ENCODE assay signal across 10 cellular contexts in genomic region chr20:63574829-63575720, GRCh38. TPM values are rescaled to one million over a fixed set of nuclear protein-coding genes. Genes with fewer than 3 reads are reported as not detected.
DNase-seq lines count a peak whose midpoint lies in the region; ATAC-seq and TF ChIP-seq lines count a peak whose summit lies in the region.
"Had no signal": no experiment of that assay in that cellular context is flagged by ENCODE, and none has a peak within 500 bp of the region (broad histone marks: within the 10 kb centered on the region; RNA-seq: fewer than 3 reads in every experiment).

No MANE protein-coding gene starts in this region.

- CTCF ChIA-PET in SK-N-SH (lab: Yijun Ruan, JAX) = interaction anchor here (0.7 kb wide), 1 partner anchor 265 kb away, joined by 3 read pairs; no protein-coding TSS in a partner anchor
- CTCF ChIA-PET in OCI-LY7 (lab: Charles Lee; ENCODE audit: unreplicated experiment) = interaction anchor here (0.6 kb wide), 1 partner anchor 67 kb away, joined by 6 read pairs; no protein-coding TSS in a partner anchor

- ATAC-seq in SK-N-SH treated with all-trans-retinoic acid at 6 μM for 48 hours = no peak

- H3K79me2 ChIP-seq in SK-N-SH (ENCODE audit: insufficient read depth) = peaks cover 8% of the 10 kb centered on the region; the same call in 1 of the 2 replicates
- H3K79me2 ChIP-seq in OCI-LY7 (ENCODE audit: insufficient read depth, low read depth, low read length) = no peaks in the 10 kb centered on the region

- TF ChIP-seq RAD21 in SK-N-SH (IDR thresholded peaks at IDR 0.05; ENCODE audit: low read length) = no peak

- DNase-seq in SK-N-SH = no peak
- no peak for DNase-seq in OCI-LY7 (ENCODE audit: low spot score)
- DNase-seq in fibroblast of peridontal ligament (ENCODE audit: extremely low read depth) = peak; percentile 41
- no peak for DNase-seq in NCI-H345 (lab: John Stamatoyannopoulos, UW)
- DNase-seq in NCI-H1092 (lab: John Stamatoyannopoulos, UW) = no peak
- DNase-seq in activated CD4-positive, CD25-positive, alpha-beta regulatory T cell (lab: John Stamatoyannopoulos, UW) = no peak

- H3K4me2 ChIP-seq in SK-N-SH = no peak overlapping the region; the same call in 1 of the 2 replicates
- H3K4me2 ChIP-seq in OCI-LY7 (ENCODE audit: low read length) = peak overlapping the region; percentile 66; the same call in 1 of the 2 replicates
- peak overlapping the region; percentile 82 for H3K4me2 ChIP-seq in skeletal muscle satellite cell (ENCODE audit: low read length)

- no peaks in the 10 kb centered on the region for H3K27me3 ChIP-seq in SK-N-SH (ENCODE audit: insufficient read depth)
- peaks cover 11% of the 10 kb centered on the region for H3K27me3 ChIP-seq in skeletal muscle satellite cell (ENCODE audit: control insufficient read depth, insufficient read depth, low read length)
- H3K27me3 ChIP-seq: cardiac muscle cell had no signal

- intact Hi-C loops in OCI-LY7 (cut with micrococcal nuclease; ENCODE audit: unreplicated experiment) = no loop called here

- TF ChIP-seq EP300 in SK-N-SH (IDR thresholded peaks at IDR 0.05; ENCODE audit: borderline replicate concordance in 1 of 2, low read depth in 1 of 2, low read length in 1 of 2) = no peak

- TF ChIP-seq CTCF in SK-N-SH (IDR thresholded peaks at IDR 0.05) (no peak), OCI-LY7 (conservative IDR thresholded peaks at IDR 0.05; ENCODE audit: low read length) (no peak)

- BruUV-seq in OCI-LY7 (replicated peaks; lab: Mats Ljungman, UMichigan) = no TSS peak

- H4K20me1 ChIP-seq in SK-N-SH (ENCODE audit: insufficient read depth) (no peaks in the 10 kb centered on the region), OCI-LY7 (ENCODE audit: insufficient read depth, low read length) (no peaks in the 10 kb centered on the region)

- H3K4me1 ChIP-seq in SK-N-SH (ENCODE audit: control insufficient read depth in 1 of 2, insufficient read depth in 2 of 2, low read depth in 1 of 2, low read length in 1 of 2) (peaks cover 3 to 28% of the 10 kb centered on the region in 2 experiments; a peak in 2 of 4 replicates), OCI-LY7 (ENCODE audit: insufficient read depth, low read length, poor library complexity, severe bottlenecking) (peaks cover 6% of the 10 kb centered on the region), skeletal muscle satellite cell (ENCODE audit: control insufficient read depth, insufficient read depth, low read length) (peaks cover 25% of the 10 kb centered on the region)

- H3K9me2 ChIP-seq in SK-N-SH (no peaks in the 10 kb centered on the region), OCI-LY7 (ENCODE audit: insufficient read depth, low read length) (no peaks in the 10 kb centered on the region)

- POLR2A ChIA-PET in SK-N-SH (lab: Yijun Ruan, JAX) (no interaction called here), OCI-LY7 (lab: Charles Lee) (interaction anchor here (0.5 kb wide), 2 partner anchors 59 to 210 kb away, joined by 3 read pairs; no protein-coding TSS in a partner anchor)

- peaks cover 0 to 6% of the 10 kb centered on the region in 2 experiments for H3K36me3 ChIP-seq in SK-N-SH (replicated peaks in 1 of 2; ENCODE audit: control insufficient read depth in 1 of 2, insufficient read depth in 2 of 2, low read length in 1 of 2)
- H3K36me3 ChIP-seq in OCI-LY7 (ENCODE audit: insufficient read depth, low read length) = no peaks in the 10 kb centered on the region
- no peaks in the 10 kb centered on the region for H3K36me3 ChIP-seq in skeletal muscle satellite cell (ENCODE audit: insufficient read depth, low read length)
- H3K36me3 ChIP-seq: cardiac muscle cell had no signal

- no peak overlapping the region for H3K4me3 ChIP-seq in SK-N-SH (ENCODE audit: low read depth in 2 of 2, low read length in 1 of 2)
- peak overlapping the region; percentile 66 for H3K4me3 ChIP-seq in OCI-LY7 (ENCODE audit: low read depth, low read length, poor library complexity, severe bottlenecking)
- no peak overlapping the region for H3K4me3 ChIP-seq in skeletal muscle satellite cell (ENCODE audit: low read length)

- H2AFZ ChIP-seq in SK-N-SH (ENCODE audit: low read depth) (0 out of 2 replicates have a peak overlapping the region, but pooled peaks have one; percentile 84), OCI-LY7 (ENCODE audit: low read length) (no peak overlapping the region)

- H3K9ac ChIP-seq in SK-N-SH (no peak overlapping the region), skeletal muscle satellite cell (ENCODE audit: low read depth, low read length) (no peak overlapping the region)

- H3K9me3 ChIP-seq in SK-N-SH = no peaks in the 10 kb centered on the region
- no peaks in the 10 kb centered on the region for H3K9me3 ChIP-seq in OCI-LY7 (ENCODE audit: low read length)
- no peaks in the 10 kb centered on the region for H3K9me3 ChIP-seq in skeletal muscle satellite cell (replicated peaks; ENCODE audit: low read length)

- H3K27ac ChIP-seq in SK-N-SH (ENCODE audit: low read depth in 2 of 2, low read length in 1 of 2) (no peak overlapping the region; a peak in 1 of 4 replicates), OCI-LY7 (ENCODE audit: low read depth, low read length, poor library complexity, severe bottlenecking) (no peak overlapping the region)
- H3K27ac ChIP-seq: cardiac muscle cell had no signal

- WGBS in SK-N-SH (ENCODE audit: low lambda C conversion rate) = 86% methylated on average over 25 of the region's 28 CpGs

- no peaks in the 10 kb centered on the region for H3F3A ChIP-seq in SK-N-SH (replicated peaks; ENCODE audit: insufficient read depth)

TF ChIP-seq in SK-N-SH, 30 proteins besides CTCF, POLR2A, EP300 and RAD21:
- TF ChIP-seq GABPA (IDR thresholded peaks at IDR 0.05; ENCODE audit: low read depth) (no peak), POLR2AphosphoS5 (IDR thresholded peaks at IDR 0.05; ENCODE audit: low read depth, low read length) (no peak), FOXM1 (IDR thresholded peaks at IDR 0.05; ENCODE audit: low read depth) (no peak), RFX5 (IDR thresholded peaks at IDR 0.05; ENCODE audit: low read length) (no peak), TAF1 (IDR thresholded peaks at IDR 0.05; ENCODE audit: borderline replicate concordance, low read depth, low read length) (no peak), ELF1 (IDR thresholded peaks at IDR 0.05) (no peak), RXRA (IDR thresholded peaks at IDR 0.05; ENCODE audit: borderline replicate concordance, low read depth) (no peak)

TF ChIP-seq in SK-N-SH treated with all-trans-retinoic acid at 6 μM for 48 hours, 23 proteins besides CTCF, POLR2A, EP300 and RAD21 (continues in another document):
- TF ChIP-seq BACH2 (CRISPR knock-in tag; IDR thresholded peaks at IDR 0.05; ENCODE audit: borderline replicate concordance) (no peak), ESRRG (CRISPR knock-in tag; IDR thresholded peaks at IDR 0.05) (no peak), SNAI2 (CRISPR knock-in tag; IDR thresholded peaks at IDR 0.05) (no peak), ARNTL (CRISPR knock-in tag; IDR thresholded peaks at IDR 0.05; ENCODE audit: borderline replicate concordance, low read depth) (no peak), CSDC2 (CRISPR knock-in tag; IDR thresholded peaks at IDR 0.05) (no peak), ZNF565 (CRISPR knock-in tag; conservative IDR thresholded peaks at IDR 0.05; ENCODE audit: low read depth) (no peak), ISL1 (CRISPR knock-in tag; IDR thresholded peaks at IDR 0.05) (no peak)
- TF ChIP-seq, protein P1, sequence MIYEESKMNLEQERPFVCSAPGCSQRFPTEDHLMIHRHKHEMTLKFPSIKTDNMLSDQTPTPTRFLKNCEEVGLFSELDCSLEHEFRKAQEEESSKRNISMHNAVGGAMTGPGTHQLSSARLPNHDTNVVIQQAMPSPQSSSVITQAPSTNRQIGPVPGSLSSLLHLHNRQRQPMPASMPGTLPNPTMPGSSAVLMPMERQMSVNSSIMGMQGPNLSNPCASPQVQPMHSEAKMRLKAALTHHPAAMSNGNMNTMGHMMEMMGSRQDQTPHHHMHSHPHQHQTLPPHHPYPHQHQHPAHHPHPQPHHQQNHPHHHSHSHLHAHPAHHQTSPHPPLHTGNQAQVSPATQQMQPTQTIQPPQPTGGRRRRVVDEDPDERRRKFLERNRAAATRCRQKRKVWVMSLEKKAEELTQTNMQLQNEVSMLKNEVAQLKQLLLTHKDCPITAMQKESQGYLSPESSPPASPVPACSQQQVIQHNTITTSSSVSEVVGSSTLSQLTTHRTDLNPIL (CRISPR knock-in tag; IDR thresholded peaks at IDR 0.05; ENCODE audit: low read depth) = no peak

RNA-seq across cellular contexts. Expression of gene HELZ2, which starts 1.0 kb away (rescaled TPM):
- polyA plus RNA-seq in SK-N-SH (2012; rRNA removed) = 5.5 and 7.6 TPM in 2 replicates
- 1.8 and 3.5 TPM in 2 replicates for polyA plus RNA-seq in SK-N-SH (2012; cell fraction: cytosol; rRNA removed)
- polyA plus RNA-seq in SK-N-SH (2012; cell fraction: nucleus; rRNA removed) = 10.9 and 12.8 TPM in 2 replicates
- total RNA-seq in OCI-LY7 (2014; rRNA removed; shearing (Covaris generic)) = 3.6 and 6.5 TPM in 2 replicates
- 8.3 and 8.6 TPM in 2 replicates for total RNA-seq in OCI-LY7 (2022)
- 27.4 and 33.0 TPM in 2 replicates for total RNA-seq in skeletal muscle satellite cell (2012; rRNA removed)

RNA-seq across cellular contexts. Expression of gene FNDC11, which starts 21.1 kb away (rescaled TPM):
- 4.5 and 5.5 TPM in 2 replicates for polyA plus RNA-seq in SK-N-SH (2012; rRNA removed)
- 2.0 and 3.3 TPM in 2 replicates for polyA plus RNA-seq in SK-N-SH (2012; cell fraction: cytosol; rRNA removed)
- 13.7 and 16.2 TPM in 2 replicates for polyA plus RNA-seq in SK-N-SH (2012; cell fraction: nucleus; rRNA removed)
- 0.15 and 0.41 TPM in 2 replicates for total RNA-seq in OCI-LY7 (2014; rRNA removed; shearing (Covaris generic))
- 2.1 and 3.0 TPM in 2 replicates for total RNA-seq in OCI-LY7 (2022)
- total RNA-seq in skeletal muscle satellite cell (2012; rRNA removed) = 0.44 TPM in 1 of 2 replicates, not detected in the other

RNA-seq across cellular contexts. Expression of gene SRMS, which starts 27.5 kb away (rescaled TPM):
- polyA plus RNA-seq in SK-N-SH (2012; rRNA removed) = not detected in 2 replicates
- not detected in 2 replicates for polyA plus RNA-seq in SK-N-SH (2012; cell fraction: cytosol; rRNA removed)
- polyA plus RNA-seq in SK-N-SH (2012; cell fraction: nucleus; rRNA removed) = 0.05 TPM in 1 of 2 replicates, not detected in the other
- total RNA-seq in OCI-LY7 (2014; rRNA removed; shearing (Covaris generic)) = not detected in 2 replicates
- total RNA-seq in OCI-LY7 (2022) = 0.42 TPM in 1 of 2 replicates, not detected in the other
- total RNA-seq in skeletal muscle satellite cell (2012; rRNA removed) = not detected in 2 replicates
- total RNA-seq: A172, cardiac muscle cell had no signal
- polyA plus RNA-seq: cardiac muscle cell had no signal

RNA-seq across cellular contexts. Expression of gene PTK6, which starts 37.9 kb away (rescaled TPM):
- polyA plus RNA-seq in SK-N-SH (2012; rRNA removed) = 0.07 and 0.13 TPM in 2 replicates
- polyA plus RNA-seq in SK-N-SH (2012; cell fraction: cytosol; rRNA removed) = 0.06 and 0.16 TPM in 2 replicates
- 0.26 and 0.27 TPM in 2 replicates for polyA plus RNA-seq in SK-N-SH (2012; cell fraction: nucleus; rRNA removed)
- 0.05 and 0.13 TPM in 2 replicates for total RNA-seq in OCI-LY7 (2014; rRNA removed; shearing (Covaris generic))
- total RNA-seq in OCI-LY7 (2022) = 1.8 and 2.0 TPM in 2 replicates
- 0.22 and 0.25 TPM in 2 replicates for total RNA-seq in skeletal muscle satellite cell (2012; rRNA removed)
- total RNA-seq: cardiac muscle cell had no signal

RNA-seq across cellular contexts. Expression of gene GMEB2, which starts 51.8 kb away (rescaled TPM):
- polyA plus RNA-seq in SK-N-SH (2012; rRNA removed) = 5.6 and 6.5 TPM in 2 replicates
- polyA plus RNA-seq in SK-N-SH (2012; cell fraction: cytosol; rRNA removed) = 3.2 and 4.9 TPM in 2 replicates
- 9.9 and 10.9 TPM in 2 replicates for polyA plus RNA-seq in SK-N-SH (2012; cell fraction: nucleus; rRNA removed)
- 14.3 and 15.6 TPM in 2 replicates for total RNA-seq in OCI-LY7 (2014; rRNA removed; shearing (Covaris generic))
- total RNA-seq in OCI-LY7 (2022) = 15.0 and 15.6 TPM in 2 replicates
- 6.1 and 8.9 TPM in 2 replicates for total RNA-seq in skeletal muscle satellite cell (2012; rRNA removed)
